In genomic region chr16:48269011-48269410, GRCh38 we compare ENCODE assay signal across 24 cellular contexts. TPM values are rescaled to one million over a fixed set of nuclear protein-coding genes. Genes with fewer than 3 reads are reported as not detected.
"Had no signal": no experiment of that assay in that cellular context is flagged by ENCODE, and none has a peak within 500 bp of the region (broad histone marks: within the 10 kb centered on the region; RNA-seq: fewer than 3 reads in every experiment).

No MANE protein-coding gene starts in this region.

- H3K9me3 Mint-ChIP-seq: activated naive CD4-positive, alpha-beta T cell treated with anti-CD3 and anti-CD28 coated beads, Interleukin-2, amount 10 ng/mL, durations not matched to agents 7 days and 5 days; activated T-helper 17 cell treated with anti-CD3 and anti-CD28 coated beads, Interleukin-2, amount 50 U/mL, for 72 hours; immature natural killer cell; T-cell; type B pancreatic cell had no signal

- H3K4me1 Mint-ChIP-seq: activated T-helper 17 cell treated with anti-CD3 and anti-CD28 coated beads, Interleukin-2, amount 50 U/mL, for 72 hours; immature natural killer cell; WTC11 had no signal

- H3K27ac Mint-ChIP-seq: activated CD4-positive, alpha-beta T cell treated with anti-CD3 and anti-CD28 coated beads for 36 hours; activated naive CD4-positive, alpha-beta T cell treated with anti-CD3 and anti-CD28 coated beads, Interleukin-2, amount 10 ng/mL, durations not matched to agents 7 days and 5 days; activated T-helper 17 cell treated with anti-CD3 and anti-CD28 coated beads, Interleukin-2, amount 50 U/mL, for 72 hours; T-cell; type B pancreatic cell; WTC11 had no signal

- H3K27ac ChIP-seq: ascending aorta, esophagus muscularis mucosa, gastroesophageal sphincter, left ventricle myocardium inferior, stomach had no signal

- ATAC-seq: activated CD4-positive, alpha-beta T cell treated with anti-CD3 and anti-CD28 coated beads for 36 hours; activated T-helper 17 cell treated with anti-CD3 and anti-CD28 coated beads, Interleukin-2, amount 50 U/mL, for 72 hours; gastroesophageal sphincter; heart right ventricle; T-cell; WTC11 had no signal

- DNase-seq: activated CD4-positive, alpha-beta T cell treated with anti-CD3 and anti-CD28 coated beads for 36 hours; activated CD4-positive, alpha-beta T cell treated with anti-CD3 and anti-CD28 coated beads, Interleukin-2, amount 50 U/mL, for 48 hours; activated naive CD4-positive, alpha-beta T cell treated with anti-CD3 and anti-CD28 coated beads, Interleukin-2, amount 10 ng/mL, durations not matched to agents 7 days and 5 days; activated T-cell treated with anti-CD3 and anti-CD28 coated beads for 4 hours; cerebellar nuclear complex; effector CD4-positive, alpha-beta T cell; heart right ventricle; immature natural killer cell; kidney glomerular epithelial cell; left ventricle myocardium inferior; mammary epithelial cell; retina; SK-N-SH; stomach; T-cell had no signal

- H3K36me3 ChIP-seq: breast epithelium had no signal

- H3K9me3 ChIP-seq: ascending aorta, breast epithelium, esophagus muscularis mucosa, gastroesophageal sphincter, heart right ventricle, left ventricle myocardium inferior, SK-N-SH, stomach had no signal

- H3K4me3 ChIP-seq: ascending aorta, breast epithelium, esophagus muscularis mucosa, gastroesophageal sphincter, heart right ventricle, left ventricle myocardium inferior, stomach had no signal

- H3K4me3 Mint-ChIP-seq: activated CD4-positive, alpha-beta T cell treated with anti-CD3 and anti-CD28 coated beads for 36 hours; activated naive CD4-positive, alpha-beta T cell treated with anti-CD3 and anti-CD28 coated beads, Interleukin-2, amount 10 ng/mL, durations not matched to agents 7 days and 5 days; activated T-helper 17 cell treated with anti-CD3 and anti-CD28 coated beads, Interleukin-2, amount 50 U/mL, for 72 hours; immature natural killer cell; T-cell; type B pancreatic cell; WTC11 had no signal

- H3K27me3 Mint-ChIP-seq: activated CD4-positive, alpha-beta T cell treated with anti-CD3 and anti-CD28 coated beads for 36 hours; activated naive CD4-positive, alpha-beta T cell treated with anti-CD3 and anti-CD28 coated beads, Interleukin-2, amount 10 ng/mL, durations not matched to agents 7 days and 5 days; activated T-helper 17 cell treated with anti-CD3 and anti-CD28 coated beads, Interleukin-2, amount 50 U/mL, for 72 hours; T-cell; type B pancreatic cell had no signal

- H3K27me3 ChIP-seq: ascending aorta, breast epithelium, esophagus muscularis mucosa, gastroesophageal sphincter, heart right ventricle, stomach had no signal

RNA-seq across cellular contexts. Expression of gene ABCC11, which starts 21.7 kb away (rescaled TPM):
- total RNA-seq: ascending aorta, esophagus muscularis mucosa, gastroesophageal sphincter, myocyte, posterior vena cava, WTC11 had no signal
